23 cellular contexts compared by ENCODE assay signal in genomic region chr2:12686708-12687107, GRCh38.
"Had no signal": no experiment of that assay in that cellular context is flagged by ENCODE, and none has a peak within 500 bp of the region (broad histone marks: within the 10 kb centered on the region; RNA-seq: fewer than 3 reads in every experiment).

No MANE protein-coding gene starts in this region.

- H3K27ac Mint-ChIP-seq: activated naive CD4-positive, alpha-beta T cell treated with anti-CD3 and anti-CD28 coated beads, Interleukin-2, amount 50 U/mL, for 72 hours; effector memory CD8-positive, alpha-beta T cell; immature natural killer cell; naive thymus-derived CD4-positive, alpha-beta T cell; T-cell had no signal

- H3K36me3 ChIP-seq: adrenal gland, cardiac muscle cell, gastroesophageal sphincter, heart right ventricle, prostate gland, right atrium auricular region, stomach had no signal

- ATAC-seq: activated CD4-positive, CD25-positive, alpha-beta regulatory T cell treated with anti-CD3 and anti-CD28 coated beads, Interleukin-2, amount 50 U/mL, for 24 hours; activated naive CD4-positive, alpha-beta T cell treated with anti-CD3 and anti-CD28 coated beads, Interleukin-2, amount 50 U/mL, for 72 hours; effector memory CD8-positive, alpha-beta T cell; gastroesophageal sphincter; naive thymus-derived CD4-positive, alpha-beta T cell; T-cell had no signal

- DNase-seq: activated CD8-positive, alpha-beta memory T cell treated with anti-CD3 and anti-CD28 coated beads for 24 hours; activated CD8-positive, alpha-beta memory T cell treated with anti-CD3 and anti-CD28 coated beads, Interleukin-2, amount 50 U/mL, for 48 hours; activated effector memory CD4-positive, alpha-beta T cell treated with anti-CD3 and anti-CD28 coated beads, Interleukin-2, amount 50 U/mL, for 16 hours; activated T-cell treated with anti-CD3 and anti-CD28 coated beads, Interleukin-2, amount 50 U/mL, for 48 hours; dermis blood vessel endothelial cell; effector memory CD8-positive, alpha-beta T cell; heart right ventricle; immature natural killer cell; kidney glomerular epithelial cell; mesendoderm; naive thymus-derived CD4-positive, alpha-beta T cell; stimulated activated CD4-positive, alpha-beta T cell treated with anti-CD3 and anti-CD28 coated beads, Interleukin-2, amount 100 ng/mL, for 24 hours; stomach; T-cell; T1000; trophoblast cell had no signal

- H3K27me3 Mint-ChIP-seq: T-cell had no signal

- H3K4me3 ChIP-seq: adrenal gland, cardiac muscle cell, gastroesophageal sphincter, heart right ventricle, prostate gland, right atrium auricular region, stomach had no signal

- H3K4me1 ChIP-seq: right atrium auricular region had no signal

- H3K27me3 ChIP-seq: adrenal gland, cardiac muscle cell, gastroesophageal sphincter, right atrium auricular region, stomach had no signal

- H3K9me3 ChIP-seq: adrenal gland, prostate gland had no signal

- H3K36me3 Mint-ChIP-seq: T-cell had no signal

- H3K27ac ChIP-seq: adrenal gland, cardiac muscle cell, prostate gland, right atrium auricular region had no signal

- H3K4me3 Mint-ChIP-seq: effector memory CD8-positive, alpha-beta T cell; immature natural killer cell; naive thymus-derived CD4-positive, alpha-beta T cell; T-cell had no signal
